8 cellular contexts compared by ENCODE assay signal in genomic region chr6:90284236-90284744, GRCh38. TPM values are rescaled to one million over a fixed set of nuclear protein-coding genes. Genes with fewer than 3 reads are reported as not detected.
A peak's percentile ranks its signal among the peaks of the same experiment; 100 is the strongest.
DNase-seq lines count a peak whose midpoint lies in the region; ATAC-seq and TF ChIP-seq lines count a peak whose summit lies in the region.

No MANE protein-coding gene starts in this region.

- peak overlapping the region; percentile 79 for H3K4me3 Mint-ChIP-seq in HFFc6
- H3K4me3 Mint-ChIP-seq in activated T-helper 17 cell treated with anti-CD3 and anti-CD28 coated beads, Interleukin-2, amount 50 U/mL, for 72 hours = peak overlapping the region; percentile 60

- no peaks in the 10 kb centered on the region for H3K36me3 ChIP-seq in sigmoid colon

- no peak for TF ChIP-seq EP300 in sigmoid colon (IDR thresholded peaks at IDR 0.05)

- no peaks in the 10 kb centered on the region for H3K36me3 Mint-ChIP-seq in HFFc6 (ENCODE audit: low read depth)
- H3K36me3 Mint-ChIP-seq in activated T-helper 17 cell treated with anti-CD3 and anti-CD28 coated beads, Interleukin-2, amount 50 U/mL, for 72 hours (ENCODE audit: low read depth) = peaks cover 17% of the 10 kb centered on the region

- TF ChIP-seq CTCF in HFFc6 (IDR thresholded peaks at IDR 0.05) = no peak
- TF ChIP-seq CTCF in sigmoid colon (IDR thresholded peaks at IDR 0.05) = no peak

- WGBS in sigmoid colon, 2 donors = 39 to 76% methylated on average over 8 of the region's 8 CpGs

- DNase-seq in HFFc6 (peak; percentile 86), MV-4-11 (lab: John Stamatoyannopoulos, UW) (peak; percentile 83), left cardiac atrium (no peak), sigmoid colon (no peak), NCI-H446 treated with DMSO at 0.1 percent for 48 hours (lab: John Stamatoyannopoulos, UW) (no peak), NCI-H69 (lab: John Stamatoyannopoulos, UW) (no peak)

- H3K4me3 ChIP-seq in sigmoid colon = peak overlapping the region in 2 of 4 donors; percentile 4 to 18

- no peaks in the 10 kb centered on the region for H3K27me3 ChIP-seq in sigmoid colon

- H3K27ac Mint-ChIP-seq in HFFc6 = peak overlapping the region; percentile 28; the same call in 1 of the 2 replicates
- H3K27ac Mint-ChIP-seq in activated T-helper 17 cell treated with anti-CD3 and anti-CD28 coated beads, Interleukin-2, amount 50 U/mL, for 72 hours = peak overlapping the region; percentile 96

- TF ChIP-seq POLR2A in sigmoid colon (IDR thresholded peaks at IDR 0.05) = no peak

- peaks cover 6% of the 10 kb centered on the region for H3K27me3 Mint-ChIP-seq in HFFc6 (ENCODE audit: insufficient read depth)
- H3K27me3 Mint-ChIP-seq in activated T-helper 17 cell treated with anti-CD3 and anti-CD28 coated beads, Interleukin-2, amount 50 U/mL, for 72 hours = no peaks in the 10 kb centered on the region

- ATAC-seq in GM18498 (IDR thresholded peaks at IDR 0.05; ENCODE audit: unreplicated experiment) (peak; percentile 11), left cardiac atrium (peak; percentile 36 to 91)
- peak; percentile 73 for ATAC-seq in activated T-helper 17 cell treated with anti-CD3 and anti-CD28 coated beads, Interleukin-2, amount 50 U/mL, for 72 hours (replicated peaks)

- intact Hi-C loops in left cardiac atrium (cut with DNase I) (loop anchor here in 1 of 2 donors (10.0 kb wide), 1 partner anchor 191 kb away; no protein-coding TSS in a partner anchor), sigmoid colon (cut with DNase I) (no loop called here)

- no peaks in the 10 kb centered on the region for H3K9me3 ChIP-seq in sigmoid colon

- peaks cover 21% of the 10 kb centered on the region for H3K4me1 Mint-ChIP-seq in HFFc6 (ENCODE audit: low read depth)
- peaks cover 39% of the 10 kb centered on the region for H3K4me1 Mint-ChIP-seq in activated T-helper 17 cell treated with anti-CD3 and anti-CD28 coated beads, Interleukin-2, amount 50 U/mL, for 72 hours

- peak overlapping the region in 3 of 4 donors; percentile 27 to 50 (median 36) for H3K27ac ChIP-seq in sigmoid colon

- H3K9me3 Mint-ChIP-seq in HFFc6 = no peaks in the 10 kb centered on the region; the same call in 1 of the 2 replicates
- no peaks in the 10 kb centered on the region for H3K9me3 Mint-ChIP-seq in activated T-helper 17 cell treated with anti-CD3 and anti-CD28 coated beads, Interleukin-2, amount 50 U/mL, for 72 hours

- peaks cover 0 to 21% (median 18%) of the 10 kb centered on the region in 4 donors for H3K4me1 ChIP-seq in sigmoid colon

RNA-seq across cellular contexts. Expression of gene BACH2, which starts 12.4 kb away (rescaled TPM):
- not detected for total RNA-seq in HFFc6 (2021; fragmentation: NEBNext Ultra II Directional; extraction: Animal tissue kit (Norgen Biotek cat#: 25700))
- total RNA-seq in activated T-helper 17 cell treated with anti-CD3 and anti-CD28 coated beads, Interleukin-2, amount 50 U/mL, for 72 hours = 10 to 100 TPM in 1 of 2 donors, 1 to 10 TPM in 1; 3.0 to 22.9 TPM
- total RNA-seq in left cardiac atrium (1 to 10 TPM; 2.0 to 2.5 TPM), sigmoid colon (1 to 10 TPM; 1.1 to 4.6 (median 2.1) TPM)
- polyA plus RNA-seq in sigmoid colon = 1 to 10 TPM in 1 of 3 donors, under 1 TPM in 2; under 0.01 to 5.6 (median 0.23) TPM

Comparison
In these comparisons a context has a peak if more than half of its experiments do, and no peak if none do; other contexts are left out.
1. ATAC-seq: peak in every context shown above with its lines; median percentile 73 in activated T-helper 17 cell treated with anti-CD3 and anti-CD28 coated beads, Interleukin-2, amount 50 U/mL, for 72 hours; 64 in left cardiac atrium; 11 in GM18498.
2. DNase-seq: peak in HFFc6 (single experiment) and MV-4-11 (single experiment); none in left cardiac atrium (single experiment), sigmoid colon (single experiment), NCI-H446 treated with DMSO at 0.1 percent for 48 hours (single experiment) and NCI-H69 (single experiment).